Comparison of ENCODE assay signal across 8 cellular contexts in the genomic region with DNA sequence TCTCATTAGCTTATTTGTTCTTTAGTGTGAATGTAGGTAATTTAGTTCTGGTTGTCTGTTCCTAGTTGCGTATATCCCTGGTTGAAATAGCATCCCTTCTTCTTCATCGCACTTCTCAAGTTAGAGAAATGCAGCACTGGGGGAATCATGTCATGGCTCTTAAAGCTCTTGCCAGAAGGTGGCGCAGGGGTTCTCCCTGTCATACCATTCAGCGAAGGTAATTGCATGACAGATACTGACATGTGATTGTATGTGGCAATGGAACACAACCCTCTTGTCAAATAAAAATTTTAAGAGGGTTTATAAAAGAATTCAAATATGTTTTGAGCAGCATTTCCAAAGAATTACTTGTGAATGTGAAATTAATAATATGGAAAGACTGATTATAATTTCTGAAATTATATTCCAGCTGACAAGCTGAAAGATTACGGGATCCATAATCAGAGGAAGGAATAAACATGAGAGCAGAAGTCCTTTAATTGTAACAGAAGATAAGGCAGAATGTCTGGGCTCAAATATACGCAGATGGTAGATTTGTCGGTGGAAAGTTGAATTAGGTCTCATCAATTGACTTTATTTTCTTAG.
DNase-seq lines count a peak whose midpoint lies in the region; ATAC-seq and TF ChIP-seq lines count a peak whose summit lies in the region.

No MANE protein-coding gene starts in this region.

- H3K79me2 ChIP-seq in mesendoderm (ENCODE audit: control insufficient read depth, insufficient read depth, low read length) = no peaks in the 10 kb centered on the region

- no peak overlapping the region for H3K18ac ChIP-seq in mesendoderm (ENCODE audit: low read length)

- intact Hi-C loops in thyroid gland (cut with DNase I) = loop anchor here (10.0 kb wide), 1 partner anchor 90 kb away; no protein-coding TSS in a partner anchor

- no peak overlapping the region for H3K9ac ChIP-seq in mesendoderm (ENCODE audit: low read length)

- no peaks in the 10 kb centered on the region for H3K27me3 Mint-ChIP-seq in T-helper 2 cell treated with Interferon-gamma antibody and Interleukin-4, amounts not matched to agents 5 μg/mL and 100 μg/mL, for 36 hours (ENCODE audit: low read depth)
- no peaks in the 10 kb centered on the region for H3K27me3 Mint-ChIP-seq in effector memory CD8-positive, alpha-beta T cell

- no peaks in the 10 kb centered on the region for H3K9me3 Mint-ChIP-seq in T-helper 2 cell treated with Interferon-gamma antibody and Interleukin-4, amounts not matched to agents 5 μg/mL and 100 μg/mL, for 36 hours
- no peaks in the 10 kb centered on the region for H3K9me3 Mint-ChIP-seq in effector memory CD8-positive, alpha-beta T cell

- H2AK5ac ChIP-seq in mesendoderm (ENCODE audit: low read length) = no peak overlapping the region

- H3K4me1 ChIP-seq in mesendoderm (ENCODE audit: control insufficient read depth, low read depth, low read length) (no peaks in the 10 kb centered on the region), thyroid gland (no peaks in the 10 kb centered on the region)

- H2BK15ac ChIP-seq in mesendoderm (replicated peaks; ENCODE audit: low read depth) = no peak overlapping the region

- H3K4me1 Mint-ChIP-seq in T-helper 2 cell treated with Interferon-gamma antibody and Interleukin-4, amounts not matched to agents 5 μg/mL and 100 μg/mL, for 36 hours (ENCODE audit: low read depth) = no peaks in the 10 kb centered on the region
- H3K4me1 Mint-ChIP-seq in effector memory CD8-positive, alpha-beta T cell (ENCODE audit: low read depth in 2 of 2) = no peaks in the 10 kb centered on the region

- ATAC-seq in GM18511 (IDR thresholded peaks at IDR 0.05; ENCODE audit: unreplicated experiment) (peak; percentile 95), HG02943 (IDR thresholded peaks at IDR 0.05; ENCODE audit: low read depth, unreplicated experiment) (peak; percentile 78)
- peak; percentile 67 for ATAC-seq in effector memory CD8-positive, alpha-beta T cell (replicated peaks)

- H3K23ac ChIP-seq in mesendoderm (ENCODE audit: low read length) = no peak overlapping the region

- peak; percentile 57 for DNase-seq in AG08396 (ENCODE audit: low spot score)
- DNase-seq in NCI-H1436 treated with DMSO at 0.1 percent for 48 hours (lab: John Stamatoyannopoulos, UW) = peak; percentile 36
- DNase-seq in T-helper 2 cell treated with Interferon-gamma antibody and Interleukin-4, amounts not matched to agents 5 μg/mL and 100 μg/mL, for 36 hours (ENCODE audit: low spot score) = peak; percentile 5
- peak; percentile 2 to 35 (median 7) for DNase-seq in effector memory CD8-positive, alpha-beta T cell
- peak; percentile 89 for DNase-seq in mesendoderm
- DNase-seq in thyroid gland = peak; percentile 49 to 60

- peak in 5 of 6 experiments; percentile 31 to 67 (median 43) for TF ChIP-seq CTCF in thyroid gland (IDR thresholded peaks at IDR 0.05)

- H4K8ac ChIP-seq in mesendoderm (ENCODE audit: low read depth, low read length) = no peak overlapping the region

- H2BK120ac ChIP-seq in mesendoderm (ENCODE audit: low read depth, low read length) = no peak overlapping the region

- H3K4me3 Mint-ChIP-seq in T-helper 2 cell treated with Interferon-gamma antibody and Interleukin-4, amounts not matched to agents 5 μg/mL and 100 μg/mL, for 36 hours = no peak overlapping the region
- no peak overlapping the region for H3K4me3 Mint-ChIP-seq in effector memory CD8-positive, alpha-beta T cell

- H3K9me3 ChIP-seq in thyroid gland = no peaks in the 10 kb centered on the region

- no peak overlapping the region for H2BK5ac ChIP-seq in mesendoderm (ENCODE audit: low read length)

- H3K79me1 ChIP-seq in mesendoderm (ENCODE audit: low read length) = no peaks in the 10 kb centered on the region

- H3K4ac ChIP-seq in mesendoderm (ENCODE audit: low read depth, low read length) = no peak overlapping the region

- no peak overlapping the region for H4K5ac ChIP-seq in mesendoderm (ENCODE audit: low read length)

- TF ChIP-seq POLR2A in thyroid gland (IDR thresholded peaks at IDR 0.05) = no peak

- H3K27me3 ChIP-seq in mesendoderm (ENCODE audit: insufficient read depth, low read length, poor library complexity) (no peaks in the 10 kb centered on the region), thyroid gland (no peaks in the 10 kb centered on the region)

- H3K27ac ChIP-seq in mesendoderm (ENCODE audit: low read depth, low read length) (no peak overlapping the region), thyroid gland (no peak overlapping the region)

- no CpG with 5 or more reads among the region's 7 CpGs for WGBS in mesendoderm (ENCODE audit: extremely low coverage, insufficient coverage, low lambda C conversion rate)
- WGBS in thyroid gland, 2 donors = 43 to 45% methylated on average over 7 of the region's 7 CpGs

- H3K36me3 Mint-ChIP-seq in T-helper 2 cell treated with Interferon-gamma antibody and Interleukin-4, amounts not matched to agents 5 μg/mL and 100 μg/mL, for 36 hours (ENCODE audit: low read depth) = no peaks in the 10 kb centered on the region
- no peaks in the 10 kb centered on the region for H3K36me3 Mint-ChIP-seq in effector memory CD8-positive, alpha-beta T cell (ENCODE audit: insufficient read depth)

- H3K27ac Mint-ChIP-seq in T-helper 2 cell treated with Interferon-gamma antibody and Interleukin-4, amounts not matched to agents 5 μg/mL and 100 μg/mL, for 36 hours = no peak overlapping the region
- H3K27ac Mint-ChIP-seq in effector memory CD8-positive, alpha-beta T cell = no peak overlapping the region

- H3K4me2 ChIP-seq in mesendoderm (ENCODE audit: low read length) = no peak overlapping the region

- no peak overlapping the region for H3K56ac ChIP-seq in mesendoderm (ENCODE audit: low read length)

- no peaks in the 10 kb centered on the region for H3K36me3 ChIP-seq in mesendoderm (ENCODE audit: control insufficient read depth, insufficient read depth, low read length)
- H3K36me3 ChIP-seq in thyroid gland = no peaks in the 10 kb centered on the region

- H3K4me3 ChIP-seq in mesendoderm (ENCODE audit: low read length) (no peak overlapping the region), thyroid gland (replicated peaks in 1 of 3) (no peak overlapping the region)

Comparison
In these comparisons a context has a peak if more than half of its experiments do, and no peak if none do; other contexts are left out.
1. DNase-seq: peak in every context shown above with its lines; median percentile 89 in mesendoderm; 57 in AG08396; 54 in thyroid gland; 36 in NCI-H1436 treated with DMSO at 0.1 percent for 48 hours; 7 in effector memory CD8-positive, alpha-beta T cell; 5 in T-helper 2 cell treated with Interferon-gamma antibody and Interleukin-4, amounts not matched to agents 5 μg/mL and 100 μg/mL, for 36 hours.